12 cellular contexts compared by ENCODE assay signal in genomic region chr2:207253946-207254345, GRCh38.
DNase-seq lines count a peak whose midpoint lies in the region; ATAC-seq and TF ChIP-seq lines count a peak whose summit lies in the region.
"Had no signal": no experiment of that assay in that cellular context is flagged by ENCODE, and none has a peak within 500 bp of the region (broad histone marks: within the 10 kb centered on the region; RNA-seq: fewer than 3 reads in every experiment).

No MANE protein-coding gene starts in this region.

- H2BK15ac ChIP-seq in mesendoderm (replicated peaks; ENCODE audit: low read depth), result no peak overlapping the region

- WGBS in mesendoderm (ENCODE audit: extremely low coverage, insufficient coverage, low lambda C conversion rate), result no CpG with 5 or more reads among the region's 7 CpGs
- 46 to 54% methylated on average over 7 of the region's 7 CpGs for whole genome bisulfite sequencing in aorta, 2 donors

- H3K4ac ChIP-seq in mesendoderm (ENCODE audit: low read depth, low read length), result no peak overlapping the region

- H3K27ac ChIP-seq in mesendoderm (ENCODE audit: low read depth, low read length) (no peak overlapping the region), aorta (ENCODE audit: low read depth in 1 of 2, low read length in 2 of 2) (no peak overlapping the region)

- H2BK5ac ChIP-seq in mesendoderm (ENCODE audit: low read length), result peak overlapping the region; percentile 3

- no peaks in the 10 kb centered on the region for H3K36me3 Mint-ChIP-seq in T-cell
- H3K36me3 Mint-ChIP-seq: CD8-positive, alpha-beta memory T cell had no signal

- no peaks in the 10 kb centered on the region for H3K9me3 ChIP-seq in aorta (ENCODE audit: control insufficient read depth, low read length)

- H4K8ac ChIP-seq in mesendoderm (ENCODE audit: low read depth, low read length), result no peak overlapping the region

- H3K27me3 Mint-ChIP-seq in T-cell, result no peaks in the 10 kb centered on the region

- H3K4me1 ChIP-seq in mesendoderm (ENCODE audit: control insufficient read depth, low read depth, low read length) (peaks cover 9% of the 10 kb centered on the region), aorta (ENCODE audit: control insufficient read depth in 1 of 2, insufficient read depth in 2 of 2, low read length in 2 of 2) (no peaks in the 10 kb centered on the region)

- no peaks in the 10 kb centered on the region for H3K36me3 ChIP-seq in mesendoderm (ENCODE audit: control insufficient read depth, insufficient read depth, low read length)
- H3K36me3 ChIP-seq in aorta (ENCODE audit: control insufficient read depth in 1 of 2, insufficient read depth in 2 of 2, low read length in 1 of 2), result no peaks in the 10 kb centered on the region

- POLR2A ChIA-PET in T-cell (lab: Charles Lee), result no interaction called here

- H3K4me3 ChIP-seq in AG09309 (ENCODE audit: control insufficient read depth, low read depth, low read length), result no peak overlapping the region
- H3K4me3 ChIP-seq in choroid plexus epithelial cell (ENCODE audit: low read depth, low read length), result no peak overlapping the region
- H3K4me3 ChIP-seq in mesendoderm (ENCODE audit: low read length), result no peak overlapping the region
- H3K4me3 ChIP-seq in aorta (ENCODE audit: low read length in 2 of 2), result no peak overlapping the region

- no peak overlapping the region for H3K27ac Mint-ChIP-seq in T-cell
- H3K27ac Mint-ChIP-seq: activated naive CD8-positive, alpha-beta T cell treated with anti-CD3 and anti-CD28 coated beads, Interleukin-2, amount 50 U/mL, for 24 hours; CD8-positive, alpha-beta memory T cell had no signal

- H2BK120ac ChIP-seq in mesendoderm (ENCODE audit: low read depth, low read length), result no peak overlapping the region

- H3K79me1 ChIP-seq in mesendoderm (ENCODE audit: low read length), result no peaks in the 10 kb centered on the region

- no peak overlapping the region for H3K56ac ChIP-seq in mesendoderm (ENCODE audit: low read length)

- H3K23ac ChIP-seq in mesendoderm (ENCODE audit: low read length), result no peak overlapping the region

- no peak overlapping the region for H3K4me2 ChIP-seq in mesendoderm (ENCODE audit: low read length)

- DNase-seq in AG09309 (ENCODE audit: low read depth) (peak; percentile 90), M059J (ENCODE audit: low read depth) (peak; percentile 96), choroid plexus epithelial cell (ENCODE audit: low read depth) (peak; percentile 84), mesendoderm (peak; percentile 93), aorta (no peak), posterior vena cava (ENCODE audit: low spot score) (no peak), T-cell (no peak)
- DNase-seq: activated naive CD8-positive, alpha-beta T cell treated with anti-CD3 and anti-CD28 coated beads, Interleukin-2, amount 50 U/mL, for 24 hours; CD8-positive, alpha-beta memory T cell; midbrain; stimulated activated naive CD8-positive, alpha-beta T cell treated with anti-CD3 and anti-CD28 coated beads, Interleukin-15, Interleukin-2, amounts not matched to agents 100 U/mL and 50 U/mL, for 24 hours had no signal

- H3K9ac ChIP-seq in mesendoderm (ENCODE audit: low read length), result no peak overlapping the region

- peak overlapping the region; percentile 51 for H2AK5ac ChIP-seq in mesendoderm (ENCODE audit: low read length)

- CTCF ChIA-PET in T-cell (lab: Charles Lee), result no interaction called here

- no peak for TF ChIP-seq CTCF in AG09309 (IDR thresholded peaks at IDR 0.05; ENCODE audit: control insufficient read depth, insufficient read depth, low read depth, low read length, missing control alignments)
- TF ChIP-seq CTCF in choroid plexus epithelial cell (conservative IDR thresholded peaks at IDR 0.05; ENCODE audit: low read depth, low read length), result no peak

- no peaks in the 10 kb centered on the region for H3K9me3 Mint-ChIP-seq in T-cell
- H3K9me3 Mint-ChIP-seq: activated naive CD8-positive, alpha-beta T cell treated with anti-CD3 and anti-CD28 coated beads, Interleukin-2, amount 50 U/mL, for 24 hours; CD8-positive, alpha-beta memory T cell had no signal

- H3K4me1 Mint-ChIP-seq in T-cell, result peaks cover 3 to 6% (median 5%) of the 10 kb centered on the region in 3 donors
- H3K4me1 Mint-ChIP-seq: CD8-positive, alpha-beta memory T cell had no signal

- no peak overlapping the region for H3K18ac ChIP-seq in mesendoderm (ENCODE audit: low read length)

- ATAC-seq in aorta (ENCODE audit: low FRiP score) (no peak), GM21447 (IDR thresholded peaks at IDR 0.05; ENCODE audit: unreplicated experiment) (no peak), T-cell (replicated peaks in 1 of 4) (no peak)
- ATAC-seq: activated naive CD8-positive, alpha-beta T cell treated with anti-CD3 and anti-CD28 coated beads, Interleukin-2, amount 50 U/mL, for 24 hours; stimulated activated naive CD8-positive, alpha-beta T cell treated with anti-CD3 and anti-CD28 coated beads, Interleukin-15, Interleukin-2, amounts not matched to agents 100 U/mL and 50 U/mL, for 24 hours had no signal

- H3K27me3 ChIP-seq in mesendoderm (ENCODE audit: insufficient read depth, low read length, poor library complexity) (no peaks in the 10 kb centered on the region), aorta (ENCODE audit: control insufficient read depth in 1 of 2, insufficient read depth in 2 of 2, low read length in 1 of 2) (no peaks in the 10 kb centered on the region)

- no peak overlapping the region for H3K4me3 Mint-ChIP-seq in T-cell
- H3K4me3 Mint-ChIP-seq: activated naive CD8-positive, alpha-beta T cell treated with anti-CD3 and anti-CD28 coated beads, Interleukin-2, amount 50 U/mL, for 24 hours; CD8-positive, alpha-beta memory T cell had no signal

- peak overlapping the region; percentile 56 for H4K5ac ChIP-seq in mesendoderm (ENCODE audit: low read length)

- H3K79me2 ChIP-seq in mesendoderm (ENCODE audit: control insufficient read depth, insufficient read depth, low read length), result no peaks in the 10 kb centered on the region

- intact Hi-C loops in aorta (cut with DNase I), result loop anchor here in 1 of 2 donors (10.0 kb wide), 1 partner anchor 209 kb away; no protein-coding TSS in a partner anchor
- intact Hi-C loops in posterior vena cava (cut with DNase I), result loop anchor here in 1 of 2 donors (10.0 kb wide), 2 partner anchors 81 to 89 kb away; partner anchors contain the start of gene KLF7

Comparison
In these comparisons a context has a peak if more than half of its experiments do, and no peak if none do; other contexts are left out.
1. DNase-seq: peak in AG09309 (single experiment), M059J (single experiment), choroid plexus epithelial cell (single experiment) and mesendoderm (single experiment); none in aorta (0 of 2), posterior vena cava (single experiment) and T-cell (0 of 34).